8 cellular contexts compared by ENCODE assay signal in genomic region chr14:49861581-49861922, GRCh38. TPM values are rescaled to one million over a fixed set of nuclear protein-coding genes. Genes with fewer than 3 reads are reported as not detected.
DNase-seq lines count a peak whose midpoint lies in the region; ATAC-seq and TF ChIP-seq lines count a peak whose summit lies in the region.

No MANE protein-coding gene starts in this region.

- H3K4me3 ChIP-seq in AG10803 (ENCODE audit: low read length) = peak overlapping the region; percentile 61
- peak overlapping the region; percentile 69 for H3K4me3 ChIP-seq in WI38 (ENCODE audit: low read depth, low read length)

- intact Hi-C loops in left colon (cut with DNase I, micrococcal nuclease) = loop anchor here in 1 of 2 donors (5.0 to 10.0 kb wide), 2 partner anchors 143 to 246 kb away; no protein-coding TSS in a partner anchor

- ATAC-seq in GM19395 (IDR thresholded peaks at IDR 0.05; ENCODE audit: unreplicated experiment) (peak; percentile 14), left colon (peak; percentile 16), HG02763 (IDR thresholded peaks at IDR 0.05; ENCODE audit: unreplicated experiment) (no peak)

- peak; percentile 90 for DNase-seq in AG10803 (ENCODE audit: low read depth)
- DNase-seq in NCI-H1694 treated with DMSO at 0.1 percent for 48 hours (lab: John Stamatoyannopoulos, UW) = peak; percentile 79
- DNase-seq in cerebellum (ENCODE audit: low spot score) = peak; percentile 47
- DNase-seq in left colon = peak; percentile 67 to 69
- peak; percentile 74 for DNase-seq in stimulated activated CD4-positive, alpha-beta T cell treated with anti-CD3 and anti-CD28 coated beads, Interleukin-1b, Interleukin-23, amount 100 ng/mL, for 48 hours

- no peak for TF ChIP-seq CTCF in AG10803 (conservative IDR thresholded peaks at IDR 0.05; ENCODE audit: low read length)
- no peak for TF ChIP-seq CTCF in WI38 (IDR thresholded peaks at IDR 0.05; ENCODE audit: low read depth, low read length)

RNA-seq across cellular contexts. Expression of gene NEMF, which starts 9.0 kb away (rescaled TPM):
- total RNA-seq in cerebellum (120 TPM), left colon (10 to 100 TPM; 53.2 to 62.1 TPM)

RNA-seq across cellular contexts. Expression of gene ARF6, which starts 31.3 kb away (rescaled TPM):
- total RNA-seq in cerebellum = 37.3 TPM
- total RNA-seq in left colon = 100 to 1,000 TPM; 131 to 161 TPM
